In the genomic region with DNA sequence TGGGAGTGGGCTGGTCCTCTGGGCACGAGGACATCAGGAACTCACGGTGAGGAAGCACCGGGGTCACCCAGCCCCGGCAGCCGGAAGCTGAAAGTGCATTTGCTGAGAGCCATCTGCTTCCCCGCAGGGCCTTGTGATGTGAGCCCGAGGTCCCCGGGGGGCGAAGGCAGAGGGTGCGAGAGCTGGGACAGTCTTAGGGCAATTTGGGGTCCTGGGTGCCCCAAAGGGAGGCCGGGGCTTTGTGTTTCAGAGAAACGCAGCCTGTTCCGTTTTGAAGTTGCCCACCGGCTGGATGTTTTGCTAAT, we compare ENCODE assay signal across 18 cellular contexts. TPM values are rescaled to one million over a fixed set of nuclear protein-coding genes. Genes with fewer than 3 reads are reported as not detected.
A peak's percentile ranks its signal among the peaks of the same experiment; 100 is the strongest.
DNase-seq lines count a peak whose midpoint lies in the region; ATAC-seq, FAIRE-seq and TF ChIP-seq lines count a peak whose summit lies in the region.
"Had no signal": no experiment of that assay in that cellular context is flagged by ENCODE, and none has a peak within 500 bp of the region (broad histone marks: within the 10 kb centered on the region; RNA-seq: fewer than 3 reads in every experiment).

No MANE protein-coding gene starts in this region.

- H3K4me3 ChIP-seq in OCI-LY3 (ENCODE audit: low read length), result no peak overlapping the region
- H3K4me3 ChIP-seq in kidney (ENCODE audit: low read length in 2 of 2), result no peak overlapping the region
- H3K4me3 ChIP-seq: GM23338, ovary, smooth muscle cell had no signal

- intact Hi-C loops in natural killer cell (cut with micrococcal nuclease) (no loop called here), kidney (cut with DNase I) (no loop called here)

- no peak overlapping the region for H3K4me2 ChIP-seq in OCI-LY3 (ENCODE audit: low read length)
- H3K4me2 ChIP-seq: GM23338, smooth muscle cell had no signal

- H3K36me3 ChIP-seq in OCI-LY3 (replicated peaks; ENCODE audit: low read depth, low read length), result no peaks in the 10 kb centered on the region
- no peaks in the 10 kb centered on the region for H3K36me3 ChIP-seq in kidney (ENCODE audit: control insufficient read depth in 1 of 2, insufficient read depth in 2 of 2, low read length in 2 of 2)
- H3K36me3 ChIP-seq: ovary had no signal

- H3K9me3 Mint-ChIP-seq in natural killer cell, result no peaks in the 10 kb centered on the region
- no peaks in the 10 kb centered on the region for H3K9me3 Mint-ChIP-seq in natural killer cell treated with Interleukin-12 subunit alpha and Interleukin-12 subunit beta and Interleukin-15 and Interleukin-18, amount 100 ng/mL, for 72 hours
- H3K9me3 Mint-ChIP-seq: GM23338, mesothelial cell of epicardium had no signal

- no peaks in the 10 kb centered on the region for H3K27me3 Mint-ChIP-seq in natural killer cell (ENCODE audit: low read depth in 2 of 2)
- H3K27me3 Mint-ChIP-seq in natural killer cell treated with Interleukin-12 subunit alpha and Interleukin-12 subunit beta and Interleukin-15 and Interleukin-18, amount 100 ng/mL, for 72 hours, result no peaks in the 10 kb centered on the region

- ATAC-seq in natural killer cell (no peak), GM19452 (IDR thresholded peaks at IDR 0.05; ENCODE audit: unreplicated experiment) (no peak), HG03460 (IDR thresholded peaks at IDR 0.05; ENCODE audit: unreplicated experiment) (no peak)
- no peak for ATAC-seq in natural killer cell treated with Interleukin-12 subunit alpha and Interleukin-12 subunit beta and Interleukin-15 and Interleukin-18, amount 100 ng/mL, for 72 hours
- ATAC-seq: GM23338, Right ventricle myocardium inferior had no signal

- DNase-seq in natural killer cell, result no peak
- DNase-seq in natural killer cell treated with Interleukin-12 subunit alpha and Interleukin-12 subunit beta and Interleukin-15 and Interleukin-18, amount 100 ng/mL, for 72 hours (ENCODE audit: low spot score), result no peak
- peak; percentile 76 for DNase-seq in kidney
- no peak for DNase-seq in NCI-H1105 (lab: John Stamatoyannopoulos, UW)
- no peak for DNase-seq in ureter (ENCODE audit: low spot score)
- DNase-seq: activated naive CD4-positive, alpha-beta T cell treated with Interleukin-2 at 50 U/mL for 16 hours; effector CD8-positive, alpha-beta T cell; NCI-H1694; NCI-H526; ovary; substantia nigra had no signal

- H3K4me3 Mint-ChIP-seq in natural killer cell, result peak overlapping the region; percentile 47
- no peak overlapping the region for H3K4me3 Mint-ChIP-seq in natural killer cell treated with Interleukin-12 subunit alpha and Interleukin-12 subunit beta and Interleukin-15 and Interleukin-18, amount 100 ng/mL, for 72 hours
- H3K4me3 Mint-ChIP-seq: GM23338, mesothelial cell of epicardium had no signal

- peaks cover 24 to 48% of the 10 kb centered on the region in 2 donors for H3K4me1 Mint-ChIP-seq in natural killer cell
- peaks cover 11 to 26% of the 10 kb centered on the region in 2 donors for H3K4me1 Mint-ChIP-seq in natural killer cell treated with Interleukin-12 subunit alpha and Interleukin-12 subunit beta and Interleukin-15 and Interleukin-18, amount 100 ng/mL, for 72 hours (ENCODE audit: low read depth in 2 of 2)
- H3K4me1 Mint-ChIP-seq: mesothelial cell of epicardium had no signal

- H2AFZ ChIP-seq in OCI-LY3 (ENCODE audit: low read depth, low read length), result 0 out of 2 replicates have a peak overlapping the region, but pooled peaks have one; percentile 42
- H2AFZ ChIP-seq: GM23338 had no signal

- TF ChIP-seq CTCF in natural killer cell (IDR thresholded peaks at IDR 0.05), result no peak
- TF ChIP-seq CTCF in OCI-LY3 (IDR thresholded peaks at IDR 0.05; ENCODE audit: low read depth, low read length), result no peak
- no peak for TF ChIP-seq CTCF in kidney (IDR thresholded peaks at IDR 0.05; ENCODE audit: borderline replicate concordance, extremely low read depth, insufficient read depth)

- no peak for FAIRE-seq in kidney (lab: Jason Lieb, UNC)

- H3K36me3 Mint-ChIP-seq in natural killer cell, result no peaks in the 10 kb centered on the region
- H3K36me3 Mint-ChIP-seq in natural killer cell treated with Interleukin-12 subunit alpha and Interleukin-12 subunit beta and Interleukin-15 and Interleukin-18, amount 100 ng/mL, for 72 hours, result no peaks in the 10 kb centered on the region
- H3K36me3 Mint-ChIP-seq: mesothelial cell of epicardium had no signal

- no peaks in the 10 kb centered on the region for H3K79me2 ChIP-seq in OCI-LY3 (ENCODE audit: low read length)

- H3K9ac ChIP-seq in OCI-LY3 (ENCODE audit: low read length) (no peak overlapping the region), kidney (ENCODE audit: low read length in 2 of 2) (no peak overlapping the region)

- H3K4me1 ChIP-seq in OCI-LY3 (ENCODE audit: low read length), result no peaks in the 10 kb centered on the region
- H3K4me1 ChIP-seq in kidney (ENCODE audit: control insufficient read depth in 1 of 2, insufficient read depth in 1 of 2, low read depth in 1 of 2, low read length in 2 of 2), result peaks cover 0 to 2% of the 10 kb centered on the region in 2 donors

- H3K27me3 ChIP-seq in OCI-LY3 (ENCODE audit: low read depth, low read length), result no peaks in the 10 kb centered on the region
- H3K27me3 ChIP-seq: ovary had no signal

- H3K27ac Mint-ChIP-seq in natural killer cell, result peak overlapping the region; percentile 61 to 69
- peak overlapping the region in 1 of 2 donors; percentile 29 for H3K27ac Mint-ChIP-seq in natural killer cell treated with Interleukin-12 subunit alpha and Interleukin-12 subunit beta and Interleukin-15 and Interleukin-18, amount 100 ng/mL, for 72 hours
- H3K27ac Mint-ChIP-seq: GM23338, mesothelial cell of epicardium had no signal

- H3K27ac ChIP-seq in OCI-LY3 (ENCODE audit: low read length) (no peak overlapping the region), kidney (ENCODE audit: low read depth in 2 of 2, low read length in 2 of 2) (no peak overlapping the region)
- H3K27ac ChIP-seq: ovary had no signal

- no peaks in the 10 kb centered on the region for H3K9me3 ChIP-seq in OCI-LY3 (ENCODE audit: insufficient read depth, low read length)
- H3K9me3 ChIP-seq in kidney (ENCODE audit: control insufficient read depth in 1 of 2, low read length in 2 of 2), result no peaks in the 10 kb centered on the region
- H3K9me3 ChIP-seq: ovary had no signal

- H4K20me1 ChIP-seq in OCI-LY3 (ENCODE audit: insufficient read depth, low read length), result no peaks in the 10 kb centered on the region

RNA-seq across cellular contexts. Expression of a gene that starts 4.8 kb away (rescaled TPM):
- under 1 TPM; 0.24 to 0.39 (median 0.28) TPM for total RNA-seq in natural killer cell
- total RNA-seq in natural killer cell treated with Interleukin-12 subunit alpha and Interleukin-12 subunit beta and Interleukin-15 and Interleukin-18, amount 100 ng/mL, for 72 hours, result 1 to 10 TPM; 1.5 to 2.0 TPM
- total RNA-seq in kidney, result 3.2 TPM
- polyA plus RNA-seq in kidney (ENCODE audit: insufficient read depth, low read depth, low replicate concordance), result 1.4 TPM
- total RNA-seq in ureter, result 2.6 TPM
- total RNA-seq: GM23338, mesothelial cell of epicardium had no signal
- polyA plus RNA-seq: GM23338 had no signal
